20 cellular contexts compared by ENCODE assay signal in genomic region chr2:235826791-235827190, GRCh38.
"Had no signal": no experiment of that assay in that cellular context is flagged by ENCODE, and none has a peak within 500 bp of the region (broad histone marks: within the 10 kb centered on the region; RNA-seq: fewer than 3 reads in every experiment).

No MANE protein-coding gene starts in this region.

- H3K79me2 ChIP-seq: parathyroid adenoma had no signal

- H3K9me3 ChIP-seq: lower lobe of right lung, psoas muscle, sigmoid colon, uterus had no signal

- DNase-seq: erythroblast; immature natural killer cell; kidney; left cardiac atrium; left ventricle myocardium inferior; lower lobe of right lung; midbrain; occipital lobe; psoas muscle; sigmoid colon; stimulated activated CD4-positive, alpha-beta T cell treated with anti-CD3 and anti-CD28 coated beads, Interleukin-12 subunit alpha, Interleukin-12 subunit beta, amount 100 ng/mL, for 4 hours; stimulated activated naive CD4-positive, alpha-beta T cell treated with Interleukin-2 at 50 U/mL for 16 hours; trophoblast cell; uterus had no signal

- H3K27ac Mint-ChIP-seq: dendritic cell treated with granulocyte-macrophage colony-stimulating factor and Interleukin-4, amounts not matched to agents 40 ng/mL and 50 ng/mL, for 4 days; immature natural killer cell; memory B cell; natural killer cell treated with Interleukin-12 subunit alpha and Interleukin-12 subunit beta and Interleukin-15 and Interleukin-18, amount 100 ng/mL, for 72 hours had no signal

- H3K9ac ChIP-seq: parathyroid adenoma had no signal

- ATAC-seq: left cardiac atrium; lower lobe of right lung; natural killer cell treated with Interleukin-12 subunit alpha and Interleukin-12 subunit beta and Interleukin-15 and Interleukin-18, amount 100 ng/mL, for 72 hours had no signal

- H3K4me3 ChIP-seq: left ventricle myocardium inferior, lower lobe of right lung, psoas muscle, sigmoid colon, skin epidermis, uterus had no signal

- H3K4me1 ChIP-seq: left ventricle myocardium inferior, lower lobe of right lung, parathyroid adenoma, psoas muscle, sigmoid colon, uterus had no signal

- H2AFZ ChIP-seq: parathyroid adenoma had no signal

- H3K36me3 ChIP-seq: uterus had no signal

- H3K27ac ChIP-seq: foreskin keratinocyte, left ventricle myocardium inferior, lower lobe of right lung, parathyroid adenoma, psoas muscle, sigmoid colon, skin epidermis, uterus had no signal

- H3K9me3 Mint-ChIP-seq: immature natural killer cell; natural killer cell treated with Interleukin-12 subunit alpha and Interleukin-12 subunit beta and Interleukin-15 and Interleukin-18, amount 100 ng/mL, for 72 hours had no signal

- H3K27me3 Mint-ChIP-seq: dendritic cell treated with granulocyte-macrophage colony-stimulating factor and Interleukin-4, amounts not matched to agents 40 ng/mL and 50 ng/mL, for 4 days; memory B cell; natural killer cell treated with Interleukin-12 subunit alpha and Interleukin-12 subunit beta and Interleukin-15 and Interleukin-18, amount 100 ng/mL, for 72 hours had no signal

- H3K27me3 ChIP-seq: foreskin keratinocyte, sigmoid colon, uterus had no signal

- H3K4me3 Mint-ChIP-seq: dendritic cell treated with granulocyte-macrophage colony-stimulating factor and Interleukin-4, amounts not matched to agents 40 ng/mL and 50 ng/mL, for 4 days; immature natural killer cell; memory B cell; natural killer cell treated with Interleukin-12 subunit alpha and Interleukin-12 subunit beta and Interleukin-15 and Interleukin-18, amount 100 ng/mL, for 72 hours had no signal

- H3K4me1 Mint-ChIP-seq: memory B cell had no signal
